Comparison of ENCODE assay signal across 8 cellular contexts in the genomic region with DNA sequence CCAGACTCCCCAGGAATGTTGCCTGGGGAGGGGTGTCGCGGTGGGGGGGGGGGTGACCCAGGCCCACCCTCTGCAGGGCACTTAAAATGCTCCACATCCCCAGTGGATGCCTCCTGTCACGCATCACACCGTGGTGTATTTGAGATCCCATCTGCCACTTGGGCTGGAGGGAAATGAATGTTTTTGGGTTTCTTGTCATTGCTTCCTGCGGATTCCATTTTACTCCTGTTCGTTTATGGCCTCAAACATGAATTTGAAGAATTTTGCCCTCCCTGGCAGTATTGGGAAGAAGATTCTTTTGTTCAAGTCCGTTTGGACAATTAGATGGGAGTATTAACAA. TPM values are rescaled to one million over a fixed set of nuclear protein-coding genes. Genes with fewer than 3 reads are reported as not detected.
A peak's percentile ranks its signal among the peaks of the same experiment; 100 is the strongest.
DNase-seq lines count a peak whose midpoint lies in the region; ATAC-seq and TF ChIP-seq lines count a peak whose summit lies in the region.

No MANE protein-coding gene starts in this region.

- DNase-seq in NCI-H2227 (lab: John Stamatoyannopoulos, UW; ENCODE audit: unreplicated experiment) (peak; percentile 21), NCI-H2227 treated with DMSO at 0.1 percent for 48 hours (lab: John Stamatoyannopoulos, UW) (no peak), astrocyte of the cerebellum (ENCODE audit: low read depth) (no peak), lung (ENCODE audit: low spot score) (no peak), kidney tubule cell (ENCODE audit: low spot score) (no peak), posterior vena cava (ENCODE audit: low spot score) (no peak)

- in situ Hi-C loops in astrocyte of the cerebellum (cut with HindIII; ENCODE audit: low sequenced_read_pairs), result no loop called here

- TF ChIP-seq CTCF in astrocyte of the cerebellum (IDR thresholded peaks at IDR 0.05; ENCODE audit: low read depth, low read length, missing control alignments) (no peak), lung (IDR thresholded peaks at IDR 0.05; ENCODE audit: control extremely low read depth, extremely low read depth) (no peak)

- H3K36me3 ChIP-seq in lung (ENCODE audit: control insufficient read depth in 2 of 2, insufficient read depth in 2 of 2, low read length in 2 of 2) (no peaks in the 10 kb centered on the region), urinary bladder (ENCODE audit: insufficient read depth) (no peaks in the 10 kb centered on the region)

- H3K4me3 ChIP-seq in astrocyte of the cerebellum (ENCODE audit: low read depth, low read length), result peak overlapping the region; percentile 71
- H3K4me3 ChIP-seq in lung, result peak overlapping the region; percentile 66
- peak overlapping the region; percentile 80 for H3K4me3 ChIP-seq in urinary bladder (ENCODE audit: low read depth, low read length)

- WGBS in lung, 2 donors, result 19 to 26% methylated on average over 7 of the region's 7 CpGs
- WGBS in urinary bladder, result 20% methylated on average over 7 of the region's 7 CpGs

- H3K27ac ChIP-seq in lung (ENCODE audit: low read depth in 1 of 2, low read length in 1 of 2) (no peak overlapping the region), urinary bladder (ENCODE audit: low read depth) (no peak overlapping the region)

- intact Hi-C loops in posterior vena cava (cut with DNase I), result no loop called here

- ATAC-seq in HG03354 (IDR thresholded peaks at IDR 0.05; ENCODE audit: poor library complexity, severe bottlenecking, unreplicated experiment) (peak; percentile 14), lung (ENCODE audit: insufficient read depth, low FRiP score) (no peak)

- H3K9me3 ChIP-seq in lung (ENCODE audit: control insufficient read depth in 2 of 2, insufficient read depth in 1 of 2, low read length in 1 of 2), result no peaks in the 10 kb centered on the region

- H3K4me1 ChIP-seq in lung (ENCODE audit: control insufficient read depth in 2 of 2, insufficient read depth in 2 of 2, low read length in 2 of 2) (peaks cover 0 to 5% of the 10 kb centered on the region in 2 donors), urinary bladder (ENCODE audit: insufficient read depth) (no peaks in the 10 kb centered on the region)

- H3K27me3 ChIP-seq in lung (ENCODE audit: control insufficient read depth, insufficient read depth), result no peaks in the 10 kb centered on the region

RNA-seq across cellular contexts. Expression of a gene that starts 0.5 kb away (rescaled TPM):
- total RNA-seq in lung, result 1 to 10 TPM; 3.0 to 3.5 TPM
- 1 to 10 TPM; 1.3 to 1.9 TPM for polyA plus RNA-seq in lung
- 2.6 TPM for total RNA-seq in urinary bladder
- polyA plus RNA-seq in urinary bladder, result 4.2 TPM
- total RNA-seq in posterior vena cava, result 1 to 10 TPM in 1 of 2 donors, under 1 TPM in 1; 0.19 to 1.1 TPM

RNA-seq across cellular contexts. Expression of a gene that starts 38.2 kb away (rescaled TPM):
- total RNA-seq in lung (not detected), urinary bladder (not detected), posterior vena cava (not detected)
- polyA plus RNA-seq in lung (under 1 TPM in 1 of 2 donors, not detected in 1; 0.31 TPM), urinary bladder (not detected)
